ENCODE assay signal across 11 cellular contexts in the genomic region with DNA sequence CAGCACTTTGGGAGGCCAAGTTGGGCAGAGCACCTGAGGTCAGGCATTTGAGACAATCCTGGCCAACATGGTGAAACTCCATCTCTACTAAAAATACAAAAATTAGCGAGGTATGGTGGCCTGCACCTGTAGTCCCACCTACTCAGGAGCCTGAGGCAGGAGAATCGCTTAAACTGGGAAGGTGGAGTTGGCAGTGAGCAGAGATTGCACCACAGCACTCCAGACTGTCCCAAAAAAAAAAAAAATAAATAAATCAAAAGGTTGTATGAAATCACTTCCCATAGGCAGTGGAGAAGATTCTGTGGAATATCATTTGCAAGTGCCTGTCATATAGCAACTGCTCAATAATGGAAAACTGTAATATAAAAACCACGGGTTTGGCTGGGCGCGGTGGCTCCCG.
"Had no signal": no experiment of that assay in that cellular context is flagged by ENCODE, and none has a peak within 500 bp of the region (broad histone marks: within the 10 kb centered on the region; RNA-seq: fewer than 3 reads in every experiment).

No MANE protein-coding gene starts in this region.

- H3K4me2 ChIP-seq: GM23338 had no signal

- H3K27ac ChIP-seq: GM23248 had no signal

- H3K27ac Mint-ChIP-seq: GM23338, H9, HFFc6 had no signal

- FAIRE-seq: H1, H54 had no signal

- H2AFZ ChIP-seq: GM23248, GM23338 had no signal

- H3K9me3 Mint-ChIP-seq: GM23338, H9, HFFc6 had no signal

- H3K9ac ChIP-seq: GM23248 had no signal

- H3K4me1 ChIP-seq: HAP-1 had no signal

- H3K4me1 Mint-ChIP-seq: GM23338, H9 had no signal

- H3K4me3 Mint-ChIP-seq: GM23338, H9, HFFc6 had no signal

- H3K36me3 ChIP-seq: HAP-1 had no signal

- H3K4me3 ChIP-seq: GM23248, GM23338, HAP-1 had no signal

- ATAC-seq: GM23338, HCT116 had no signal

- H3K9me3 ChIP-seq: HAP-1 had no signal

- DNase-seq: GM23248, GOT3, H7, H9, HCEC 1CT had no signal
